25 cellular contexts compared by ENCODE assay signal in the genomic region with DNA sequence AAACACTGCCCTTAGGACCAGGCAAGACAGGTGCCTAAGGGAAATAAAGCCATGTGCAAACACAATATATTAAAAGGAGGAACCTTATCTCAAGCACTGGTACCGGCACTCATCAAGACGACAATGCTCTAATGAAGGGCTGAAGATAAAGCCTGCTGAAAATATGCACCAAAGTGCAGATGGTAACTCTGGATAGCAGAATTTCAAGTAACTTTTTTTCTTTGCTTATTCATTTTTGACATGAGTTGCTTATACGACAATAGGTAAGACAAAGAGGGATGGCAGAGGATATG.
"Had no signal": no experiment of that assay in that cellular context is flagged by ENCODE, and none has a peak within 500 bp of the region (broad histone marks: within the 10 kb centered on the region; RNA-seq: fewer than 3 reads in every experiment).

No MANE protein-coding gene starts in this region.

- H3K9me3 ChIP-seq: esophagus squamous epithelium, gastroesophageal sphincter, left ventricle myocardium inferior, lower lobe of right lung, psoas muscle, right lobe of liver, spleen had no signal

- FAIRE-seq: keratinocyte had no signal

- DNase-seq: cortex of kidney; dorsolateral prefrontal cortex; effector CD8-positive, alpha-beta T cell; esophagus squamous epithelium; foreskin fibroblast; glutamatergic neuron; immature natural killer cell; left ventricle myocardium inferior; lower lobe of right lung; midbrain; naive B cell; psoas muscle; retina; right lobe of liver; spleen; stimulated activated CD4-positive, alpha-beta T cell treated with anti-CD3 and anti-CD28 coated beads, Interleukin-15, amount 100 ng/mL, for 24 hours; stimulated activated CD4-positive, alpha-beta T cell treated with anti-CD3 and anti-CD28 coated beads, Interleukin-1b, Interleukin-23, amount 100 ng/mL, for 48 hours; stimulated activated CD4-positive, alpha-beta T cell treated with anti-CD3 and anti-CD28 coated beads, Interleukin-4, amount 100 ng/mL, for 4 hours; stimulated activated naive CD4-positive, alpha-beta T cell treated with Interleukin-2 at 50 U/mL for 16 hours; trophoblast cell had no signal

- H3K4me3 ChIP-seq: dorsolateral prefrontal cortex, esophagus squamous epithelium, gastroesophageal sphincter, left ventricle myocardium inferior, lower lobe of right lung, psoas muscle, right lobe of liver, spleen had no signal

- ATAC-seq: gastroesophageal sphincter, lower lobe of right lung, psoas muscle, right lobe of liver had no signal

- H3K4me3 Mint-ChIP-seq: immature natural killer cell, memory B cell, naive B cell, nephron had no signal

- H3K79me2 ChIP-seq: parathyroid adenoma had no signal

- H3K9me3 Mint-ChIP-seq: nephron had no signal

- H3K27me3 ChIP-seq: gastroesophageal sphincter, right lobe of liver had no signal

- H3K27ac ChIP-seq: dorsolateral prefrontal cortex, esophagus squamous epithelium, gastroesophageal sphincter, left ventricle myocardium inferior, lower lobe of right lung, parathyroid adenoma, psoas muscle, right lobe of liver, spleen had no signal

- H3K9ac ChIP-seq: parathyroid adenoma had no signal

- H3K27ac Mint-ChIP-seq: immature natural killer cell, memory B cell had no signal

- H3K4me1 ChIP-seq: lower lobe of right lung, psoas muscle, spleen had no signal

- H3K36me3 ChIP-seq: gastroesophageal sphincter had no signal

- H3K4me1 Mint-ChIP-seq: immature natural killer cell had no signal

- H2AFZ ChIP-seq: parathyroid adenoma had no signal
